In the genomic region with DNA sequence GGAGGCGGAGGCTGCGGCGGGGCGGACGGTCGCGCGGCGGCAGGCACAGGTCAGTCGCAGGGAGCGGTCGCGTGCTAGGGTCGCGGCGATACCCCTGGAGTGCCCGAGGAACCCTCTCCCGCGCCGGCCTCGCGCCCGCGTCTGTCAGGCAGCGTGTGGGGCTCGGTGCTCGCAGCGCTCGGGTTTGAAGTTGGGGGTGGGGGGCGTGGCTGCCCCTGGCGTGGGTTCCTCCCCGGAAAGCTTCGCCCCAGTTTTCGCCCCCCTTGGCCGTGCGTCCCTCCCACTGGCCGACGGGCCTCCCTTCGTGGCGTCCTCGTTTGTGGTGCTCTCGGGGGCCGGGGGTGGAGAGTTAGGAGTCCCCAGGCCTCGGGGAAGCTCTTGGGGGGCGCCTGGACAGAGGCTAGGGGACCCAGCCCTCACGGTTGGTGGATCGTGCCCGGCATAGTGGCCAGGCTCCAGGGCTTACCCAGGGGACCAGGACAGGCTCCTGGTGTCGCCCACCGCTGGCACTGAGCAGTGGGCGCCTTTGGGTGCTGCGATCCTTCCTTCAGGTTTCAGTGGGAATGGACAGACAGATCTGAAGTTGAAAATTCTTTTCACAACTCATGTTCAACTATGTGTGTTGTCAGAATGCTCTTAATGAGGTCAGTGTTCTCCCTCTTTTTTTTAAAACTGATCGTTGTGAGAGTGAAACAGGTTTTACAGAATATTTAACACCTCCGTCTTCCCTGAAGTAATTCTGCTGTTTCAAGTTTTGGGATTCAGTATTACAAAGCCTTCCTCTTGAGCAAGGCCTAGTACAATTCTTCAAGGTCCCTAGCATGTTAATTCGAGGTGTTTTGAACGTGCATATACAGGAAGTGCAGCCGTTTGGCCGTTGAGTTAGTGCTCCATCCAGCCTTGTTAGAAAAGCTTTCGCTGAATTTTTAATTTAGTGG, we compare ENCODE assay signal across 1 cellular context.
A peak's percentile ranks its signal among the peaks of the same experiment; 100 is the strongest.
TF ChIP-seq lines count a peak whose summit lies in the region.

No MANE protein-coding gene starts in this region.

TF ChIP-seq in K562, 482 proteins besides CTCF, POLR2A, EP300 and RAD21 (continued from another document and continues in another):
- TF ChIP-seq IRF2 (CRISPR knock-in tag; IDR thresholded peaks at IDR 0.05) = no peak
- no peak for TF ChIP-seq PPARD (CRISPR knock-in tag; IDR thresholded peaks at IDR 0.05)
- TF ChIP-seq NCOA6 (IDR thresholded peaks at IDR 0.05) = no peak
- no peak for TF ChIP-seq SNIP1 (IDR thresholded peaks at IDR 0.05; ENCODE audit: low read depth)
- TF ChIP-seq, protein P1, sequence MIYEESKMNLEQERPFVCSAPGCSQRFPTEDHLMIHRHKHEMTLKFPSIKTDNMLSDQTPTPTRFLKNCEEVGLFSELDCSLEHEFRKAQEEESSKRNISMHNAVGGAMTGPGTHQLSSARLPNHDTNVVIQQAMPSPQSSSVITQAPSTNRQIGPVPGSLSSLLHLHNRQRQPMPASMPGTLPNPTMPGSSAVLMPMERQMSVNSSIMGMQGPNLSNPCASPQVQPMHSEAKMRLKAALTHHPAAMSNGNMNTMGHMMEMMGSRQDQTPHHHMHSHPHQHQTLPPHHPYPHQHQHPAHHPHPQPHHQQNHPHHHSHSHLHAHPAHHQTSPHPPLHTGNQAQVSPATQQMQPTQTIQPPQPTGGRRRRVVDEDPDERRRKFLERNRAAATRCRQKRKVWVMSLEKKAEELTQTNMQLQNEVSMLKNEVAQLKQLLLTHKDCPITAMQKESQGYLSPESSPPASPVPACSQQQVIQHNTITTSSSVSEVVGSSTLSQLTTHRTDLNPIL (CRISPR knock-in tag; IDR thresholded peaks at IDR 0.05) = no peak
- peak; percentile 79; the same call in 1 of the 2 replicates for TF ChIP-seq SPI1 (IDR thresholded peaks at IDR 0.05; ENCODE audit: borderline replicate concordance, low read depth, low read length)
- TF ChIP-seq HNRNPK (IDR thresholded peaks at IDR 0.05; ENCODE audit: low read depth, low read length, poor library complexity, severe bottlenecking) = peak; percentile 15
- TF ChIP-seq, protein P2, sequence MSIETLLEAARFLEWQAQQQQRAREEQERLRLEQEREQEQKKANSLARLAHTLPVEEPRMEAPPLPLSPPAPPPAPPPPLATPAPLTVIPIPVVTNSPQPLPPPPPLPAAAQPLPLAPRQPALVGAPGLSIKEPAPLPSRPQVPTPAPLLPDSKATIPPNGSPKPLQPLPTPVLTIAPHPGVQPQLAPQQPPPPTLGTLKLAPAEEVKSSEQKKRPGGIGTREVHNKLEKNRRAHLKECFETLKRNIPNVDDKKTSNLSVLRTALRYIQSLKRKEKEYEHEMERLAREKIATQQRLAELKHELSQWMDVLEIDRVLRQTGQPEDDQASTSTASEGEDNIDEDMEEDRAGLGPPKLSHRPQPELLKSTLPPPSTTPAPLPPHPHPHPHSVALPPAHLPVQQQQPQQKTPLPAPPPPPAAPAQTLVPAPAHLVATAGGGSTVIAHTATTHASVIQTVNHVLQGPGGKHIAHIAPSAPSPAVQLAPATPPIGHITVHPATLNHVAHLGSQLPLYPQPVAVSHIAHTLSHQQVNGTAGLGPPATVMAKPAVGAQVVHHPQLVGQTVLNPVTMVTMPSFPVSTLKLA (conservative IDR thresholded peaks at IDR 0.05) = peak in 1 of 2 experiments; percentile 47; a peak in 2 of 4 replicates
- 0 out of 2 replicates have a peak, but pooled peaks have one; percentile 67 for TF ChIP-seq KAT7 (CRISPR knock-in tag; IDR thresholded peaks at IDR 0.05; ENCODE audit: borderline replicate concordance)
- TF ChIP-seq, protein P3, sequence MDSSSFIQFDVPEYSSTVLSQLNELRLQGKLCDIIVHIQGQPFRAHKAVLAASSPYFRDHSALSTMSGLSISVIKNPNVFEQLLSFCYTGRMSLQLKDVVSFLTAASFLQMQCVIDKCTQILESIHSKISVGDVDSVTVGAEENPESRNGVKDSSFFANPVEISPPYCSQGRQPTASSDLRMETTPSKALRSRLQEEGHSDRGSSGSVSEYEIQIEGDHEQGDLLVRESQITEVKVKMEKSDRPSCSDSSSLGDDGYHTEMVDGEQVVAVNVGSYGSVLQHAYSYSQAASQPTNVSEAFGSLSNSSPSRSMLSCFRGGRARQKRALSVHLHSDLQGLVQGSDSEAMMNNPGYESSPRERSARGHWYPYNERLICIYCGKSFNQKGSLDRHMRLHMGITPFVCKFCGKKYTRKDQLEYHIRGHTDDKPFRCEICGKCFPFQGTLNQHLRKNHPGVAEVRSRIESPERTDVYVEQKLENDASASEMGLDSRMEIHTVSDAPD (CRISPR knock-in tag; IDR thresholded peaks at IDR 0.05) = no peak
- TF ChIP-seq, protein P4, sequence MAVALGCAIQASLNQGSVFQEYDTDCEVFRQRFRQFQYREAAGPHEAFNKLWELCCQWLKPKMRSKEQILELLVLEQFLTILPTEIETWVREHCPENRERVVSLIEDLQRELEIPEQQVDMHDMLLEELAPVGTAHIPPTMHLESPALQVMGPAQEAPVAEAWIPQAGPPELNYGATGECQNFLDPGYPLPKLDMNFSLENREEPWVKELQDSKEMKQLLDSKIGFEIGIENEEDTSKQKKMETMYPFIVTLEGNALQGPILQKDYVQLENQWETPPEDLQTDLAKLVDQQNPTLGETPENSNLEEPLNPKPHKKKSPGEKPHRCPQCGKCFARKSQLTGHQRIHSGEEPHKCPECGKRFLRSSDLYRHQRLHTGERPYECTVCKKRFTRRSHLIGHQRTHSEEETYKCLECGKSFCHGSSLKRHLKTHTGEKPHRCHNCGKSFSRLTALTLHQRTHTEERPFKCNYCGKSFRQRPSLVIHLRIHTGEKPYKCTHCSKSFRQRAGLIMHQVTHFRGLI (CRISPR knock-in tag; IDR thresholded peaks at IDR 0.05) = 0 out of 2 replicates have a peak, but pooled peaks have one; percentile 33
- TF ChIP-seq MEIS2 (IDR thresholded peaks at IDR 0.05; ENCODE audit: partially characterized antibody) = no peak
- TF ChIP-seq, protein P5, sequence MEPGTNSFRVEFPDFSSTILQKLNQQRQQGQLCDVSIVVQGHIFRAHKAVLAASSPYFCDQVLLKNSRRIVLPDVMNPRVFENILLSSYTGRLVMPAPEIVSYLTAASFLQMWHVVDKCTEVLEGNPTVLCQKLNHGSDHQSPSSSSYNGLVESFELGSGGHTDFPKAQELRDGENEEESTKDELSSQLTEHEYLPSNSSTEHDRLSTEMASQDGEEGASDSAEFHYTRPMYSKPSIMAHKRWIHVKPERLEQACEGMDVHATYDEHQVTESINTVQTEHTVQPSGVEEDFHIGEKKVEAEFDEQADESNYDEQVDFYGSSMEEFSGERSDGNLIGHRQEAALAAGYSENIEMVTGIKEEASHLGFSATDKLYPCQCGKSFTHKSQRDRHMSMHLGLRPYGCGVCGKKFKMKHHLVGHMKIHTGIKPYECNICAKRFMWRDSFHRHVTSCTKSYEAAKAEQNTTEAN (CRISPR knock-in tag; IDR thresholded peaks at IDR 0.05) = no peak
- TF ChIP-seq, protein P6, sequence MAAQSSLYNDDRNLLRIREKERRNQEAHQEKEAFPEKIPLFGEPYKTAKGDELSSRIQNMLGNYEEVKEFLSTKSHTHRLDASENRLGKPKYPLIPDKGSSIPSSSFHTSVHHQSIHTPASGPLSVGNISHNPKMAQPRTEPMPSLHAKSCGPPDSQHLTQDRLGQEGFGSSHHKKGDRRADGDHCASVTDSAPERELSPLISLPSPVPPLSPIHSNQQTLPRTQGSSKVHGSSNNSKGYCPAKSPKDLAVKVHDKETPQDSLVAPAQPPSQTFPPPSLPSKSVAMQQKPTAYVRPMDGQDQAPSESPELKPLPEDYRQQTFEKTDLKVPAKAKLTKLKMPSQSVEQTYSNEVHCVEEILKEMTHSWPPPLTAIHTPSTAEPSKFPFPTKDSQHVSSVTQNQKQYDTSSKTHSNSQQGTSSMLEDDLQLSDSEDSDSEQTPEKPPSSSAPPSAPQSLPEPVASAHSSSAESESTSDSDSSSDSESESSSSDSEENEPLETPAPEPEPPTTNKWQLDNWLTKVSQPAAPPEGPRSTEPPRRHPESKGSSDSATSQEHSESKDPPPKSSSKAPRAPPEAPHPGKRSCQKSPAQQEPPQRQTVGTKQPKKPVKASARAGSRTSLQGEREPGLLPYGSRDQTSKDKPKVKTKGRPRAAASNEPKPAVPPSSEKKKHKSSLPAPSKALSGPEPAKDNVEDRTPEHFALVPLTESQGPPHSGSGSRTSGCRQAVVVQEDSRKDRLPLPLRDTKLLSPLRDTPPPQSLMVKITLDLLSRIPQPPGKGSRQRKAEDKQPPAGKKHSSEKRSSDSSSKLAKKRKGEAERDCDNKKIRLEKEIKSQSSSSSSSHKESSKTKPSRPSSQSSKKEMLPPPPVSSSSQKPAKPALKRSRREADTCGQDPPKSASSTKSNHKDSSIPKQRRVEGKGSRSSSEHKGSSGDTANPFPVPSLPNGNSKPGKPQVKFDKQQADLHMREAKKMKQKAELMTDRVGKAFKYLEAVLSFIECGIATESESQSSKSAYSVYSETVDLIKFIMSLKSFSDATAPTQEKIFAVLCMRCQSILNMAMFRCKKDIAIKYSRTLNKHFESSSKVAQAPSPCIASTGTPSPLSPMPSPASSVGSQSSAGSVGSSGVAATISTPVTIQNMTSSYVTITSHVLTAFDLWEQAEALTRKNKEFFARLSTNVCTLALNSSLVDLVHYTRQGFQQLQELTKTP (IDR thresholded peaks at IDR 0.05; ENCODE audit: low read depth in 1 of 2, partially characterized antibody in 2 of 2) = no peak
- TF ChIP-seq ZNF174 (CRISPR knock-in tag; IDR thresholded peaks at IDR 0.05) = no peak
- no peak for TF ChIP-seq ADNP (tag; IDR thresholded peaks at IDR 0.05)
- TF ChIP-seq HEY1 (CRISPR knock-in tag; IDR thresholded peaks at IDR 0.05; ENCODE audit: borderline replicate concordance) = no peak
- no peak for TF ChIP-seq TSC22D4 (tag; IDR thresholded peaks at IDR 0.05)
- TF ChIP-seq RBM22 (IDR thresholded peaks at IDR 0.05; ENCODE audit: low read depth, low read length, poor library complexity, severe bottlenecking) = peak; percentile 45
- no peak for TF ChIP-seq YY1 (IDR thresholded peaks at IDR 0.05; ENCODE audit: borderline replicate concordance in 1 of 3, control insufficient read depth in 1 of 3, extremely low read depth in 1 of 3, insufficient read depth in 3 of 3, insufficient read length in 1 of 3, insufficient replicate concordance in 2 of 3, low read depth in 1 of 3, low read length in 2 of 3)
- TF ChIP-seq, protein P7, sequence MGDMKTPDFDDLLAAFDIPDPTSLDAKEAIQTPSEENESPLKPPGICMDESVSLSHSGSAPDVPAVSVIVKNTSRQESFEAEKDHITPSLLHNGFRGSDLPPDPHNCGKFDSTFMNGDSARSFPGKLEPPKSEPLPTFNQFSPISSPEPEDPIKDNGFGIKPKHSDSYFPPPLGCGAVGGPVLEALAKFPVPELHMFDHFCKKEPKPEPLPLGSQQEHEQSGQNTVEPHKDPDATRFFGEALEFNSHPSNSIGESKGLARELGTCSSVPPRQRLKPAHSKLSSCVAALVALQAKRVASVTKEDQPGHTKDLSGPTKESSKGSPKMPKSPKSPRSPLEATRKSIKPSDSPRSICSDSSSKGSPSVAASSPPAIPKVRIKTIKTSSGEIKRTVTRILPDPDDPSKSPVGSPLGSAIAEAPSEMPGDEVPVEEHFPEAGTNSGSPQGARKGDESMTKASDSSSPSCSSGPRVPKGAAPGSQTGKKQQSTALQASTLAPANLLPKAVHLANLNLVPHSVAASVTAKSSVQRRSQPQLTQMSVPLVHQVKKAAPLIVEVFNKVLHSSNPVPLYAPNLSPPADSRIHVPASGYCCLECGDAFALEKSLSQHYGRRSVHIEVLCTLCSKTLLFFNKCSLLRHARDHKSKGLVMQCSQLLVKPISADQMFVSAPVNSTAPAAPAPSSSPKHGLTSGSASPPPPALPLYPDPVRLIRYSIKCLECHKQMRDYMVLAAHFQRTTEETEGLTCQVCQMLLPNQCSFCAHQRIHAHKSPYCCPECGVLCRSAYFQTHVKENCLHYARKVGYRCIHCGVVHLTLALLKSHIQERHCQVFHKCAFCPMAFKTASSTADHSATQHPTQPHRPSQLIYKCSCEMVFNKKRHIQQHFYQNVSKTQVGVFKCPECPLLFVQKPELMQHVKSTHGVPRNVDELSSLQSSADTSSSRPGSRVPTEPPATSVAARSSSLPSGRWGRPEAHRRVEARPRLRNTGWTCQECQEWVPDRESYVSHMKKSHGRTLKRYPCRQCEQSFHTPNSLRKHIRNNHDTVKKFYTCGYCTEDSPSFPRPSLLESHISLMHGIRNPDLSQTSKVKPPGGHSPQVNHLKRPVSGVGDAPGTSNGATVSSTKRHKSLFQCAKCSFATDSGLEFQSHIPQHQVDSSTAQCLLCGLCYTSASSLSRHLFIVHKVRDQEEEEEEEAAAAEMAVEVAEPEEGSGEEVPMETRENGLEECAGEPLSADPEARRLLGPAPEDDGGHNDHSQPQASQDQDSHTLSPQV (IDR thresholded peaks at IDR 0.05) = 0 out of 2 replicates have a peak, but pooled peaks have one; percentile 11
- TF ChIP-seq SMAD2 (IDR thresholded peaks at IDR 0.05; ENCODE audit: low read depth, low read length) = no peak
- TF ChIP-seq, protein P8, sequence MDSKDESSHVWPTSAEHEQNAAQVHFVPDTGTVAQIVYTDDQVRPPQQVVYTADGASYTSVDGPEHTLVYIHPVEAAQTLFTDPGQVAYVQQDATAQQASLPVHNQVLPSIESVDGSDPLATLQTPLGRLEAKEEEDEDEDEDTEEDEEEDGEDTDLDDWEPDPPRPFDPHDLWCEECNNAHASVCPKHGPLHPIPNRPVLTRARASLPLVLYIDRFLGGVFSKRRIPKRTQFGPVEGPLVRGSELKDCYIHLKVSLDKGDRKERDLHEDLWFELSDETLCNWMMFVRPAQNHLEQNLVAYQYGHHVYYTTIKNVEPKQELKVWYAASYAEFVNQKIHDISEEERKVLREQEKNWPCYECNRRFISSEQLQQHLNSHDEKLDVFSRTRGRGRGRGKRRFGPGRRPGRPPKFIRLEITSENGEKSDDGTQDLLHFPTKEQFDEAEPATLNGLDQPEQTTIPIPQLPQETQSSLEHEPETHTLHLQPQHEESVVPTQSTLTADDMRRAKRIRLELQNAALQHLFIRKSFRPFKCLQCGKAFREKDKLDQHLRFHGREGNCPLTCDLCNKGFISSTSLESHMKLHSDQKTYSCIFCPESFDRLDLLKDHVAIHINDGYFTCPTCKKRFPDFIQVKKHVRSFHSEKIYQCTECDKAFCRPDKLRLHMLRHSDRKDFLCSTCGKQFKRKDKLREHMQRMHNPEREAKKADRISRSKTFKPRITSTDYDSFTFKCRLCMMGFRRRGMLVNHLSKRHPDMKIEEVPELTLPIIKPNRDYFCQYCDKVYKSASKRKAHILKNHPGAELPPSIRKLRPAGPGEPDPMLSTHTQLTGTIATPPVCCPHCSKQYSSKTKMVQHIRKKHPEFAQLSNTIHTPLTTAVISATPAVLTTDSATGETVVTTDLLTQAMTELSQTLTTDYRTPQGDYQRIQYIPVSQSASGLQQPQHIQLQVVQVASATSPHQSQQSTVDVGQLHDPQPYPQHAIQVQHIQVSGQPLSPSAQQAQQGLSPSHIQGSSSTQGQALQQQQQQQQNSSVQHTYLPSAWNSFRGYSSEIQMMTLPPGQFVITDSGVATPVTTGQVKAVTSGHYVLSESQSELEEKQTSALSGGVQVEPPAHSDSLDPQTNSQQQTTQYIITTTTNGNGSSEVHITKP (IDR thresholded peaks at IDR 0.05; ENCODE audit: partially characterized antibody) = no peak
- peak; percentile 36; the same call in 1 of the 2 replicates for TF ChIP-seq ZNF263 (CRISPR knock-in tag; IDR thresholded peaks at IDR 0.05; ENCODE audit: borderline replicate concordance)
- no peak for TF ChIP-seq ZNF316 (IDR thresholded peaks at IDR 0.05)
- TF ChIP-seq, protein P9, sequence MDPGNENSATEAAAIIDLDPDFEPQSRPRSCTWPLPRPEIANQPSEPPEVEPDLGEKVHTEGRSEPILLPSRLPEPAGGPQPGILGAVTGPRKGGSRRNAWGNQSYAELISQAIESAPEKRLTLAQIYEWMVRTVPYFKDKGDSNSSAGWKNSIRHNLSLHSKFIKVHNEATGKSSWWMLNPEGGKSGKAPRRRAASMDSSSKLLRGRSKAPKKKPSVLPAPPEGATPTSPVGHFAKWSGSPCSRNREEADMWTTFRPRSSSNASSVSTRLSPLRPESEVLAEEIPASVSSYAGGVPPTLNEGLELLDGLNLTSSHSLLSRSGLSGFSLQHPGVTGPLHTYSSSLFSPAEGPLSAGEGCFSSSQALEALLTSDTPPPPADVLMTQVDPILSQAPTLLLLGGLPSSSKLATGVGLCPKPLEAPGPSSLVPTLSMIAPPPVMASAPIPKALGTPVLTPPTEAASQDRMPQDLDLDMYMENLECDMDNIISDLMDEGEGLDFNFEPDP (CRISPR knock-in tag; IDR thresholded peaks at IDR 0.05) = no peak
